ENCODE assay signal across 8 cellular contexts in the genomic region with DNA sequence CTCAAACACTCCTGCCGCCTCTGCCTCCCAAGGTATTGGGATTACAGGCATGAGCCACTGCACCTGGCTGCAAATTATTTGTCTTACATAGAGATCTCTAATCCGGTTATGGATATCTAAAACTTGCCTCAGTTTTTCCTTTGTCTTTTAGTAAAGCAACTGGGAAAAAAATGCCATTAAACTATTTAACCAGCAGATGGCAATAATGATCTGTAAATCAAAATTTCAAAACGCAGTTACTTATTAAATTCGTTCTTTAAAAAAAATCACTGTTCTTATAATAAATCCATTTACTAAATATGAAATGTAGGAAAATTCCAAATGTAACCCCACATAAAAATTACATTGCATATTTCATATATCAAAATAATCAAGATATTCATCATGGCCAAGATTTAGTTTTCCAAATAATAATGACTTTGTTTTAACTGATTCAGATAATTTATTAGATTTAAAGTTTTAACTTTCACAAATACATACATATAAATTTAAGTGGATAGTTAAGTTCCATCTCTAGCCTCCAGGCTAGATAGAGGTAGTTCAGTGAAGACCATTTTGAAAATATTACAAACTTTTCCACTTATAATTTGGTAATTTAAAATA.
DNase-seq lines count a peak whose midpoint lies in the region; TF ChIP-seq lines count a peak whose summit lies in the region.
"Not testable (repeated sequence)": the region's sequence is repeated elsewhere in the genome, so short reads cannot be mapped to it uniquely, and the experiment has no call there.

No MANE protein-coding gene starts in this region.

- peak; percentile 61 to 64 for TF ChIP-seq RAD21 in liver (IDR thresholded peaks at IDR 0.05)

- H3K27me3 ChIP-seq in CD4-positive, alpha-beta memory T cell (ENCODE audit: insufficient read depth, low read length); PC-9 (ENCODE audit: insufficient read depth, low read depth); esophagus muscularis mucosa; liver (ENCODE audit: control insufficient read depth in 4 of 4, insufficient read depth in 4 of 4, low read length in 3 of 4): not testable (repeated sequence)
- peaks cover 29% of the 10 kb centered on the region for H3K27me3 ChIP-seq in smooth muscle cell (ENCODE audit: low read depth)

- H3K9me2 ChIP-seq in PC-9 (ENCODE audit: insufficient read depth): not testable (repeated sequence)

- peaks cover 5 to 15% (median 7%) of the 10 kb centered on the region in 4 donors for H3K4me1 Mint-ChIP-seq in CD4-positive, alpha-beta memory T cell

- not testable (repeated sequence) for H2AFZ ChIP-seq in PC-9; smooth muscle cell (ENCODE audit: low read depth)

- H3K4me3 ChIP-seq in CD4-positive, alpha-beta memory T cell (ENCODE audit: low read length in 2 of 2); PC-9; esophagus muscularis mucosa; liver (ENCODE audit: low read depth in 1 of 3, low read length in 3 of 3); smooth muscle cell: not testable (repeated sequence)

- CTCF ChIA-PET in CD4-positive, alpha-beta memory T cell (lab: Charles Lee; ENCODE audit: partially characterized antibody): interaction anchor here (0.8 to 1.3 kb wide), 5 partner anchors 177 to 1167 kb away, joined by 3 to 10 read pairs (median 6); partner anchors contain the start of gene RP9
- CTCF ChIA-PET in PC-9 (lab: Charles Lee): interaction anchor here (0.6 kb wide), 2 partner anchors 274 to 984 kb away, joined by 3 to 4 read pairs; no protein-coding TSS in a partner anchor

- POLR2A ChIA-PET in CD4-positive, alpha-beta memory T cell (lab: Charles Lee; ENCODE audit: partially characterized antibody); PC-9 (lab: Charles Lee; ENCODE audit: unreplicated experiment): not testable (repeated sequence)

- not testable (repeated sequence) for H3K36me3 Mint-ChIP-seq in CD4-positive, alpha-beta memory T cell

- H3K79me2 ChIP-seq in PC-9 (ENCODE audit: low read depth); smooth muscle cell (ENCODE audit: low read depth): not testable (repeated sequence)

- not testable (repeated sequence) for TF ChIP-seq POLR2A in esophagus muscularis mucosa (IDR thresholded peaks at IDR 0.05; ENCODE audit: low read depth)

- TF ChIP-seq CTCF in PC-9 (conservative IDR thresholded peaks at IDR 0.05) (peak; percentile 80), esophagus muscularis mucosa (IDR thresholded peaks at IDR 0.05) (peak; percentile 16 to 55 (median 31)), liver (IDR thresholded peaks at IDR 0.05; ENCODE audit: low read depth, low read length, missing input control) (peak; percentile 26), smooth muscle cell (IDR thresholded peaks at IDR 0.05; ENCODE audit: borderline replicate concordance, insufficient read depth, poor library complexity, severe bottlenecking) (peak; percentile 62)

- peak in 3 of 5 donors; percentile 11 to 12 (median 12) for DNase-seq in CD4-positive, alpha-beta memory T cell
- DNase-seq in HCEC 1CT: peak; percentile 26
- DNase-seq in NCI-H1436 (lab: John Stamatoyannopoulos, UW): peak; percentile 6
- peak in 1 of 2 experiments; percentile 52 for DNase-seq in PC-9
- DNase-seq in astrocyte of the hippocampus (ENCODE audit: low read depth, low spot score): peak; percentile 24
- not testable (repeated sequence) for DNase-seq in esophagus muscularis mucosa (ENCODE audit: extremely low spot score); smooth muscle cell (lab: John Stamatoyannopoulos, UW; ENCODE audit: unreplicated experiment)

- H4K20me1 ChIP-seq in PC-9 (ENCODE audit: insufficient read depth); smooth muscle cell (ENCODE audit: low read depth): not testable (repeated sequence)

- not testable (repeated sequence) for H3K4me1 ChIP-seq in CD4-positive, alpha-beta memory T cell (ENCODE audit: insufficient read depth, low read length); PC-9 (replicated peaks; ENCODE audit: insufficient read depth); esophagus muscularis mucosa; liver (ENCODE audit: control insufficient read depth in 4 of 4, insufficient read depth in 4 of 4, low read length in 3 of 4); smooth muscle cell (ENCODE audit: low read depth)

- H3K9ac ChIP-seq in liver (ENCODE audit: low read depth in 1 of 2, low read length in 2 of 2); smooth muscle cell (ENCODE audit: low read depth): not testable (repeated sequence)

- H3K36me3 ChIP-seq in CD4-positive, alpha-beta memory T cell (ENCODE audit: insufficient read depth, low read length); PC-9 (ENCODE audit: low read depth); esophagus muscularis mucosa; liver (ENCODE audit: control insufficient read depth in 4 of 4, insufficient read depth in 3 of 4, low read depth in 1 of 4, low read length in 3 of 4); smooth muscle cell (ENCODE audit: low read depth): not testable (repeated sequence)

- WGBS in esophagus muscularis mucosa: 25% methylated on average over 4 of the region's 4 CpGs
- 19% methylated on average over 4 of the region's 4 CpGs for WGBS in liver
- WGBS in smooth muscle cell (ENCODE audit: low lambda C conversion rate): 42% methylated on average over 4 of the region's 4 CpGs

- intact Hi-C loops in CD4-positive, alpha-beta memory T cell (cut with micrococcal nuclease): loop anchor here (1.0 to 2.0 kb wide), 2 partner anchors 178 to 1165 kb away; no protein-coding TSS in a partner anchor
- intact Hi-C loops in PC-9 (cut with micrococcal nuclease; ENCODE audit: unreplicated experiment): loop anchor here (2.0 kb wide), 1 partner anchor 343 kb away; the partner anchor contains the start of gene RP9
- intact Hi-C loops in esophagus muscularis mucosa (cut with DNase I): not testable (repeated sequence)

- H3K27me3 Mint-ChIP-seq in CD4-positive, alpha-beta memory T cell: peaks cover 35 to 40% of the 10 kb centered on the region in 2 donors

- peaks cover 0 to 11% (median 3%) of the 10 kb centered on the region in 8 donors for H3K9me3 Mint-ChIP-seq in CD4-positive, alpha-beta memory T cell

- H3K4me2 ChIP-seq in PC-9, smooth muscle cell: not testable (repeated sequence)

- not testable (repeated sequence) for BruUV-seq in PC-9 (replicated peaks; lab: Mats Ljungman, UMichigan)

- H3F3A ChIP-seq in PC-9 (ENCODE audit: insufficient read depth, low read depth); smooth muscle cell (ENCODE audit: low read depth): not testable (repeated sequence)

- TF ChIP-seq EP300 in esophagus muscularis mucosa (IDR thresholded peaks at IDR 0.05): not testable (repeated sequence)

- H3K27ac Mint-ChIP-seq in CD4-positive, alpha-beta memory T cell: not testable (repeated sequence)

- not testable (repeated sequence) for H3K4me3 Mint-ChIP-seq in CD4-positive, alpha-beta memory T cell

- not testable (repeated sequence) for H3K9me3 ChIP-seq in CD4-positive, alpha-beta memory T cell (ENCODE audit: control insufficient read depth in 1 of 2, low read length in 2 of 2); PC-9 (ENCODE audit: insufficient read depth, low read depth); esophagus muscularis mucosa; liver (ENCODE audit: control insufficient read depth in 4 of 4, low read length in 3 of 4); smooth muscle cell (replicated peaks; ENCODE audit: low read depth)

- H3K27ac ChIP-seq in CD4-positive, alpha-beta memory T cell (ENCODE audit: low read depth, low read length); PC-9; esophagus muscularis mucosa (replicated peaks in 1 of 4); liver (ENCODE audit: low read depth in 1 of 2, low read length in 2 of 2); smooth muscle cell (ENCODE audit: low read depth): not testable (repeated sequence)

Comparison
In these comparisons a context has a peak if more than half of its experiments do, and no peak if none do; other contexts are left out.
1. CTCF ChIP-seq: peak in every context shown above with its lines; median percentile 80 in PC-9; 62 in smooth muscle cell; 31 in esophagus muscularis mucosa; 26 in liver.